ENCODE assay signal across 25 cellular contexts in genomic region chr19:47089767-47090350, GRCh38. TPM values are rescaled to one million over a fixed set of nuclear protein-coding genes. Genes with fewer than 3 reads are reported as not detected.
DNase-seq lines count a peak whose midpoint lies in the region; ATAC-seq and TF ChIP-seq lines count a peak whose summit lies in the region.
"Had no signal": no experiment of that assay in that cellular context is flagged by ENCODE, and none has a peak within 500 bp of the region (broad histone marks: within the 10 kb centered on the region; RNA-seq: fewer than 3 reads in every experiment).

No MANE protein-coding gene starts in this region.

- H3K36me3 Mint-ChIP-seq in natural killer cell treated with Interleukin-12 subunit alpha and Interleukin-12 subunit beta and Interleukin-15 and Interleukin-18, amount 100 ng/mL, for 72 hours, result peaks cover 25% of the 10 kb centered on the region
- no peaks in the 10 kb centered on the region for H3K36me3 Mint-ChIP-seq in natural killer cell
- H3K36me3 Mint-ChIP-seq in activated CD4-positive, alpha-beta memory T cell treated with anti-CD3 and anti-CD28 coated beads, Interleukin-2, amount 10 ng/mL, durations not matched to agents 7 days and 5 days (ENCODE audit: low read depth), result peaks cover 82% of the 10 kb centered on the region

- DNase-seq in natural killer cell treated with Interleukin-12 subunit alpha and Interleukin-12 subunit beta and Interleukin-15 and Interleukin-18, amount 100 ng/mL, for 72 hours (ENCODE audit: low spot score), result no peak
- no peak for DNase-seq in natural killer cell
- DNase-seq in activated CD4-positive, alpha-beta memory T cell treated with anti-CD3 and anti-CD28 coated beads, Interleukin-2, amount 10 ng/mL, durations not matched to agents 7 days and 5 days, result no peak
- DNase-seq in neuronal stem cell (ENCODE audit: low spot score), result no peak
- no peak for DNase-seq in DMS79 treated with DMSO at 0.1 percent for 48 hours (lab: John Stamatoyannopoulos, UW)
- DNase-seq in NCI-H1436 treated with DMSO at 0.1 percent for 48 hours (lab: John Stamatoyannopoulos, UW), result no peak
- no peak for DNase-seq in body of pancreas
- DNase-seq: activated CD4-positive, CD25-positive, alpha-beta regulatory T cell treated with anti-CD3 and anti-CD28 coated beads, Interleukin-2, amount 50 U/mL, for 72 hours; anterior cingulate cortex; endodermal cell; foreskin fibroblast; HCEC 1CT; left cardiac atrium; NCI-H1092; NCI-H187 treated with DMSO at 0.1 percent for 48 hours; NCI-H526 treated with DMSO at 0.1 percent for 48 hours; occipital lobe had no signal

- peak overlapping the region; percentile 64 to 100 for H3K27ac Mint-ChIP-seq in natural killer cell treated with Interleukin-12 subunit alpha and Interleukin-12 subunit beta and Interleukin-15 and Interleukin-18, amount 100 ng/mL, for 72 hours
- peak overlapping the region in 1 of 2 donors; percentile 58 for H3K27ac Mint-ChIP-seq in natural killer cell
- peak overlapping the region; percentile 35 for H3K27ac Mint-ChIP-seq in activated CD4-positive, alpha-beta memory T cell treated with anti-CD3 and anti-CD28 coated beads, Interleukin-2, amount 10 ng/mL, durations not matched to agents 7 days and 5 days
- H3K27ac Mint-ChIP-seq: IgD-negative memory B cell had no signal

- WGBS in neuronal stem cell (ENCODE audit: extremely low coverage in 2 of 2, insufficient read length in 2 of 2, insufficient replicate concordance in 1 of 2), 2 donors, result no CpG with 5 or more reads among the region's 21 CpGs
- WGBS in body of pancreas, 2 donors, result 92% methylated on average over 18 to 21 of the region's 21 CpGs

- no peak overlapping the region for H2AK5ac ChIP-seq in neuronal stem cell (ENCODE audit: low read depth, low read length)

- CTCF ChIA-PET in activated CD4-positive, alpha-beta memory T cell treated with anti-CD3 and anti-CD28 coated beads, Interleukin-2, amount 10 ng/mL, durations not matched to agents 7 days and 5 days (lab: Charles Lee), result no interaction called here

- intact Hi-C loops in natural killer cell (cut with micrococcal nuclease) (no loop called here), body of pancreas (cut with DNase I) (no loop called here)

- H3K4me1 ChIP-seq in neuronal stem cell (ENCODE audit: control insufficient read depth in 2 of 2, insufficient read depth in 1 of 2, low read depth in 1 of 2, low read length in 2 of 2), result peaks cover 0 to under 1% of the 10 kb centered on the region in 2 donors
- peaks cover 19% of the 10 kb centered on the region for H3K4me1 ChIP-seq in body of pancreas
- H3K4me1 ChIP-seq: SJSA1 had no signal

- H2BK12ac ChIP-seq in neuronal stem cell (ENCODE audit: low read length), result no peak overlapping the region

- peak overlapping the region; percentile 76 for H3K4me3 Mint-ChIP-seq in natural killer cell treated with Interleukin-12 subunit alpha and Interleukin-12 subunit beta and Interleukin-15 and Interleukin-18, amount 100 ng/mL, for 72 hours
- no peak overlapping the region for H3K4me3 Mint-ChIP-seq in natural killer cell
- H3K4me3 Mint-ChIP-seq in activated CD4-positive, alpha-beta memory T cell treated with anti-CD3 and anti-CD28 coated beads, Interleukin-2, amount 10 ng/mL, durations not matched to agents 7 days and 5 days, result peak overlapping the region; percentile 65
- H3K4me3 Mint-ChIP-seq: endodermal cell, IgD-negative memory B cell had no signal

- H3K18ac ChIP-seq in neuronal stem cell (ENCODE audit: low read length), result no peak overlapping the region

- H3K79me1 ChIP-seq in neuronal stem cell (ENCODE audit: low read depth, low read length), result peaks cover 7% of the 10 kb centered on the region

- no peak overlapping the region for H2BK15ac ChIP-seq in neuronal stem cell (ENCODE audit: low read length)

- no peak overlapping the region for H2BK5ac ChIP-seq in neuronal stem cell (ENCODE audit: low read length)

- TF ChIP-seq CTCF in natural killer cell (IDR thresholded peaks at IDR 0.05), result no peak
- TF ChIP-seq CTCF in body of pancreas (IDR thresholded peaks at IDR 0.05), result no peak

- H3K36me3 ChIP-seq in neuronal stem cell (replicated peaks in 1 of 2; ENCODE audit: control insufficient read depth in 2 of 2, insufficient read depth in 2 of 2, low read length in 2 of 2), result peaks cover 39 to 93% of the 10 kb centered on the region in 2 donors
- H3K36me3 ChIP-seq in body of pancreas (replicated peaks in 1 of 2; ENCODE audit: insufficient read depth in 1 of 2, low read depth in 2 of 2), result peaks cover 10 to 18% of the 10 kb centered on the region in 2 donors

- TF ChIP-seq POLR2A in body of pancreas (IDR thresholded peaks at IDR 0.05), result no peak

- H3K27me3 ChIP-seq in neuronal stem cell (ENCODE audit: control insufficient read depth in 3 of 3, insufficient read depth in 3 of 3, low read depth in 1 of 3, low read length in 3 of 3) (no peaks in the 10 kb centered on the region), body of pancreas (no peaks in the 10 kb centered on the region)
- H3K27me3 ChIP-seq: cardiac muscle cell, SJSA1, tibial nerve had no signal

- H4K8ac ChIP-seq in neuronal stem cell (ENCODE audit: low read depth, low read length), result no peak overlapping the region

- H3K9ac ChIP-seq in neuronal stem cell (ENCODE audit: low read depth, low read length, poor library complexity), result no peak overlapping the region

- H4K91ac ChIP-seq in neuronal stem cell (ENCODE audit: low read depth, low read length, poor library complexity), result peak overlapping the region; percentile 95

- ATAC-seq in natural killer cell treated with Interleukin-12 subunit alpha and Interleukin-12 subunit beta and Interleukin-15 and Interleukin-18, amount 100 ng/mL, for 72 hours, result no peak
- ATAC-seq in natural killer cell (no peak), body of pancreas (no peak)
- ATAC-seq: activated naive CD4-positive, alpha-beta T cell treated with anti-CD3 and anti-CD28 coated beads, Interleukin-2, amount 50 U/mL, for 72 hours; esophagus mucosa; left cardiac atrium; Panc1 had no signal

- peaks cover 0 to 3% of the 10 kb centered on the region in 2 donors for H3K9me3 ChIP-seq in neuronal stem cell (replicated peaks in 1 of 2; ENCODE audit: control insufficient read depth in 2 of 2, insufficient read depth in 1 of 2, low read depth in 1 of 2, low read length in 2 of 2)
- no peaks in the 10 kb centered on the region for H3K9me3 ChIP-seq in body of pancreas
- H3K9me3 ChIP-seq: SJSA1, tibial nerve had no signal

- H3K14ac ChIP-seq in neuronal stem cell (ENCODE audit: low read length), result no peak overlapping the region

- no peaks in the 10 kb centered on the region for H3K27me3 Mint-ChIP-seq in natural killer cell treated with Interleukin-12 subunit alpha and Interleukin-12 subunit beta and Interleukin-15 and Interleukin-18, amount 100 ng/mL, for 72 hours
- no peaks in the 10 kb centered on the region for H3K27me3 Mint-ChIP-seq in natural killer cell (ENCODE audit: low read depth in 2 of 2)
- H3K27me3 Mint-ChIP-seq in activated CD4-positive, alpha-beta memory T cell treated with anti-CD3 and anti-CD28 coated beads, Interleukin-2, amount 10 ng/mL, durations not matched to agents 7 days and 5 days, result no peaks in the 10 kb centered on the region
- H3K27me3 Mint-ChIP-seq: IgD-negative memory B cell had no signal

- POLR2A ChIA-PET in activated CD4-positive, alpha-beta memory T cell treated with anti-CD3 and anti-CD28 coated beads, Interleukin-2, amount 10 ng/mL, durations not matched to agents 7 days and 5 days (lab: Charles Lee), result no interaction called here

- no peak overlapping the region for H3K4ac ChIP-seq in neuronal stem cell (ENCODE audit: low read length)

- H3K4me2 ChIP-seq in neuronal stem cell (ENCODE audit: insufficient read depth, low read length, poor library complexity, severe bottlenecking), result no peak overlapping the region

- H3K9me3 Mint-ChIP-seq in natural killer cell treated with Interleukin-12 subunit alpha and Interleukin-12 subunit beta and Interleukin-15 and Interleukin-18, amount 100 ng/mL, for 72 hours, result no peaks in the 10 kb centered on the region
- no peaks in the 10 kb centered on the region for H3K9me3 Mint-ChIP-seq in natural killer cell
- H3K9me3 Mint-ChIP-seq in activated CD4-positive, alpha-beta memory T cell treated with anti-CD3 and anti-CD28 coated beads, Interleukin-2, amount 10 ng/mL, durations not matched to agents 7 days and 5 days, result no peaks in the 10 kb centered on the region
- H3K9me3 Mint-ChIP-seq: activated naive CD4-positive, alpha-beta T cell treated with anti-CD3 and anti-CD28 coated beads, Interleukin-2, amount 50 U/mL, for 72 hours; endodermal cell; IgD-negative memory B cell had no signal

- peaks cover 35 to 36% of the 10 kb centered on the region in 2 donors for H3K4me1 Mint-ChIP-seq in natural killer cell treated with Interleukin-12 subunit alpha and Interleukin-12 subunit beta and Interleukin-15 and Interleukin-18, amount 100 ng/mL, for 72 hours (ENCODE audit: low read depth in 2 of 2)
- peaks cover 7 to 8% of the 10 kb centered on the region in 2 donors for H3K4me1 Mint-ChIP-seq in natural killer cell
- peaks cover 54% of the 10 kb centered on the region for H3K4me1 Mint-ChIP-seq in activated CD4-positive, alpha-beta memory T cell treated with anti-CD3 and anti-CD28 coated beads, Interleukin-2, amount 10 ng/mL, durations not matched to agents 7 days and 5 days
- H3K4me1 Mint-ChIP-seq: endodermal cell had no signal

- no peak overlapping the region for H2BK120ac ChIP-seq in neuronal stem cell (ENCODE audit: low read depth, low read length)

- no peak overlapping the region for H3K23ac ChIP-seq in neuronal stem cell (ENCODE audit: low read depth, low read length, poor library complexity)

- H3K4me3 ChIP-seq in neuronal stem cell (ENCODE audit: low read length in 2 of 2), result no peak overlapping the region
- H3K4me3 ChIP-seq in body of pancreas, result no peak overlapping the region
- H3K4me3 ChIP-seq: cardiac muscle cell, SJSA1, tibial nerve had no signal

- H3K27ac ChIP-seq in neuronal stem cell (replicated peaks; ENCODE audit: low read length) (no peak overlapping the region), body of pancreas (no peak overlapping the region)
- H3K27ac ChIP-seq: C4-2B, cardiac muscle cell, SJSA1 had no signal

- no peak overlapping the region for H2AFZ ChIP-seq in neuronal stem cell (ENCODE audit: low read length)

RNA-seq across cellular contexts. Expression of gene ZC3H4, which starts 23.7 kb away (rescaled TPM):
- total RNA-seq in natural killer cell treated with Interleukin-12 subunit alpha and Interleukin-12 subunit beta and Interleukin-15 and Interleukin-18, amount 100 ng/mL, for 72 hours, result 100 to 1,000 TPM; 150 to 169 TPM
- total RNA-seq in natural killer cell, result 10 to 100 TPM; 71.2 to 75.3 (median 73.3) TPM
- 100 to 1,000 TPM in 1 of 2 experiments, 10 to 100 TPM in 1; 98.3 to 104 TPM for total RNA-seq in activated CD4-positive, alpha-beta memory T cell treated with anti-CD3 and anti-CD28 coated beads, Interleukin-2, amount 10 ng/mL, durations not matched to agents 7 days and 5 days
- 19.2 TPM for polyA plus RNA-seq in neuronal stem cell (2013, experiment 1 of 2)
- 19.1 TPM for polyA plus RNA-seq in neuronal stem cell (2013, experiment 2 of 2)
- 10 to 100 TPM; 18.9 to 34.3 TPM for total RNA-seq in body of pancreas

RNA-seq across cellular contexts. Expression of gene SAE1, which starts 40.8 kb away (rescaled TPM):
- 100 to 1,000 TPM in 1 of 2 donors, 10 to 100 TPM in 1; 95.6 to 158 TPM for total RNA-seq in natural killer cell treated with Interleukin-12 subunit alpha and Interleukin-12 subunit beta and Interleukin-15 and Interleukin-18, amount 100 ng/mL, for 72 hours
- total RNA-seq in natural killer cell (10 to 100 TPM; 42.5 to 49.3 (median 46.0) TPM), body of pancreas (10 to 100 TPM; 14.5 to 21.5 TPM)
- total RNA-seq in activated CD4-positive, alpha-beta memory T cell treated with anti-CD3 and anti-CD28 coated beads, Interleukin-2, amount 10 ng/mL, durations not matched to agents 7 days and 5 days, result 100 to 1,000 TPM; 150 TPM
- polyA plus RNA-seq in neuronal stem cell (2013, experiment 1 of 2), result 238 TPM
- 232 TPM for polyA plus RNA-seq in neuronal stem cell (2013, experiment 2 of 2)

RNA-seq across cellular contexts. Expression of gene TMEM160, which starts 41.4 kb away (rescaled TPM):
- total RNA-seq in natural killer cell treated with Interleukin-12 subunit alpha and Interleukin-12 subunit beta and Interleukin-15 and Interleukin-18, amount 100 ng/mL, for 72 hours, result 10 to 100 TPM; 35.0 to 62.7 TPM
- total RNA-seq in natural killer cell (10 to 100 TPM; 29.1 to 35.5 (median 31.3) TPM), body of pancreas (10 to 100 TPM; 31.3 to 37.6 TPM)
- total RNA-seq in activated CD4-positive, alpha-beta memory T cell treated with anti-CD3 and anti-CD28 coated beads, Interleukin-2, amount 10 ng/mL, durations not matched to agents 7 days and 5 days, result 10 to 100 TPM; 56.2 to 56.3 TPM
- 49.2 TPM for polyA plus RNA-seq in neuronal stem cell (2013, experiment 1 of 2)
- 45.0 TPM for polyA plus RNA-seq in neuronal stem cell (2013, experiment 2 of 2)
